ENCODE assay signal across 14 cellular contexts in the genomic region with DNA sequence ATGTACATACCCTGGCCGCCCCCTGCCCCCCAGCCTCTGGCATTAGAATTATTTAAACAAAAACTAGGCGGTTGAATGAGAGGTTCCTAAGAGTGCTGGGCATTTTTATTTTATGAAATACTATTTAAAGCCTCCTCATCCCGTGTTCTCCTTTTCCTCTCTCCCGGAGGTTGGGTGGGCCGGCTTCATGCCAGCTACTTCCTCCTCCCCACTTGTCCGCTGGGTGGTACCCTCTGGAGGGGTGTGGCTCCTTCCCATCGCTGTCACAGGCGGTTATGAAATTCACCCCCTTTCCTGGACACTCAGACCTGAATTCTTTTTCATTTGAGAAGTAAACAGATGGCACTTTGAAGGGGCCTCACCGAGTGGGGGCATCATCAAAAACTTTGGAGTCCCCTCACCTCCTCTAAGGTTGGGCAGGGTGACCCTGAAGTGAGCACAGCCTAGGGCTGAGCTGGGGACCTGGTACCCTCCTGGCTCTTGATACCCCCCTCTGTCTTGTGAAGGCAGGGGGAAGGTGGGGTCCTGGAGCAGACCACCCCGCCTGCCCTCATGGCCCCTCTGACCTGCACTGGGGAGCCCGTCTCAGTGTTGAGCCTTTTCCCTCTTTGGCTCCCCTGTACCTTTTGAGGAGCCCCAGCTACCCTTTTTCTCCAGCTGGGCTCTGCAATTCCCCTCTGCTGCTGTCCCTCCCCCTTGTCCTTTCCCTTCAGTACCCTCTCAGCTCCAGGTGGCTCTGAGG. TPM values are rescaled to one million over a fixed set of nuclear protein-coding genes. Genes with fewer than 3 reads are reported as not detected.
A peak's percentile ranks its signal among the peaks of the same experiment; 100 is the strongest.
DNase-seq lines count a peak whose midpoint lies in the region; ATAC-seq and TF ChIP-seq lines count a peak whose summit lies in the region.
"Had no signal": no experiment of that assay in that cellular context is flagged by ENCODE, and none has a peak within 500 bp of the region (broad histone marks: within the 10 kb centered on the region; RNA-seq: fewer than 3 reads in every experiment).

No MANE protein-coding gene starts in this region.

- H3K27me3 Mint-ChIP-seq in CD4-positive, alpha-beta T cell = peaks cover 11% of the 10 kb centered on the region
- peaks cover 11% of the 10 kb centered on the region for H3K27me3 Mint-ChIP-seq in nephron progenitor cell (ENCODE audit: low read depth, poor library complexity)

- BruUV-seq in A673 (replicated peaks; lab: Mats Ljungman, UMichigan) = no TSS peak

- WGBS in neuronal stem cell (ENCODE audit: extremely low coverage in 2 of 2, insufficient read length in 2 of 2, insufficient replicate concordance in 1 of 2), 2 donors = no CpG with 5 or more reads among the region's 11 CpGs

- H3K27ac Mint-ChIP-seq in CD4-positive, alpha-beta T cell = peak overlapping the region; percentile 55
- H3K27ac Mint-ChIP-seq in nephron progenitor cell = peak overlapping the region; percentile 45

- H4K91ac ChIP-seq in neuronal stem cell (ENCODE audit: low read depth, low read length, poor library complexity) = no peak overlapping the region

- no peak overlapping the region for H2BK5ac ChIP-seq in neuronal stem cell (ENCODE audit: low read length)

- no peak overlapping the region for H3K4me2 ChIP-seq in neuronal stem cell (ENCODE audit: insufficient read depth, low read length, poor library complexity, severe bottlenecking)

- no peak overlapping the region for H4K8ac ChIP-seq in neuronal stem cell (ENCODE audit: low read depth, low read length)

- no peak overlapping the region for H2BK120ac ChIP-seq in neuronal stem cell (ENCODE audit: low read depth, low read length)

- DNase-seq in CD4-positive, alpha-beta T cell = no peak
- DNase-seq in NOMO-1 (lab: John Stamatoyannopoulos, UW; ENCODE audit: unreplicated experiment in 2 of 2) (peak; percentile 11 to 32), epithelial cell of prostate (ENCODE audit: low read depth, low spot score) (no peak), nephron progenitor cell (no peak), neuronal stem cell (ENCODE audit: low spot score) (no peak), NCI-H748 (lab: John Stamatoyannopoulos, UW; ENCODE audit: unreplicated experiment) (no peak), A673 (ENCODE audit: low spot score) (no peak), HuH-7.5 (ENCODE audit: low spot score) (no peak)
- DNase-seq: BE2C; NCI-H1930; stimulated activated CD4-positive, alpha-beta T cell treated with anti-CD3 and anti-CD28 coated beads, Interleukin-2, amount 100 ng/mL, for 48 hours had no signal

- peak overlapping the region in 1 of 2 donors; percentile 15 for H3K4me3 ChIP-seq in neuronal stem cell (ENCODE audit: low read length in 2 of 2)
- H3K4me3 ChIP-seq in A673 (ENCODE audit: low read depth, low read length, poor library complexity, severe bottlenecking) = no peak overlapping the region
- H3K4me3 ChIP-seq: adrenal gland, SK-N-MC had no signal

- POLR2A ChIA-PET in CD4-positive, alpha-beta T cell (lab: Charles Lee) = interaction anchor here (1.3 kb wide), 1 partner anchor 71 kb away, joined by 4 read pairs; no protein-coding TSS in a partner anchor
- POLR2A ChIA-PET in A673 (lab: Charles Lee; ENCODE audit: low non-redundant PET) = no interaction called here

- no peaks in the 10 kb centered on the region for H3K36me3 Mint-ChIP-seq in CD4-positive, alpha-beta T cell (ENCODE audit: low read depth)
- peaks cover 42% of the 10 kb centered on the region for H3K36me3 Mint-ChIP-seq in nephron progenitor cell (ENCODE audit: low read depth)

- H2AFZ ChIP-seq in neuronal stem cell (ENCODE audit: low read length) = no peak overlapping the region

- H2AK5ac ChIP-seq in neuronal stem cell (ENCODE audit: low read depth, low read length) = no peak overlapping the region

- H2BK15ac ChIP-seq in neuronal stem cell (ENCODE audit: low read length) = no peak overlapping the region

- no peaks in the 10 kb centered on the region for H3K27me3 ChIP-seq in CD4-positive, alpha-beta T cell (ENCODE audit: control insufficient read depth, insufficient read depth, low read length)
- H3K27me3 ChIP-seq in neuronal stem cell (ENCODE audit: control insufficient read depth in 3 of 3, insufficient read depth in 3 of 3, low read depth in 1 of 3, low read length in 3 of 3) = no peaks in the 10 kb centered on the region
- H3K27me3 ChIP-seq in A673 (replicated peaks; ENCODE audit: insufficient read depth, low read depth, low read length, poor library complexity) = no peaks in the 10 kb centered on the region
- H3K27me3 ChIP-seq: adrenal gland, BE2C had no signal

- ATAC-seq in CD4-positive, alpha-beta T cell (ENCODE audit: poor library complexity) = no peak

- H3K9me3 ChIP-seq in CD4-positive, alpha-beta T cell (ENCODE audit: control insufficient read depth, low read length) = no peaks in the 10 kb centered on the region
- H3K9me3 ChIP-seq in neuronal stem cell (replicated peaks in 1 of 2; ENCODE audit: control insufficient read depth in 2 of 2, insufficient read depth in 1 of 2, low read depth in 1 of 2, low read length in 2 of 2) (peaks cover 1 to 4% of the 10 kb centered on the region in 2 donors), A673 (ENCODE audit: low read depth, low read length, poor library complexity, severe bottlenecking) (no peaks in the 10 kb centered on the region)
- H3K9me3 ChIP-seq: adrenal gland, BE2C had no signal

- intact Hi-C loops in CD4-positive, alpha-beta T cell (cut with DNase I, micrococcal nuclease) = loop anchor here in 1 of 2 experiments (10.0 kb wide), 1 partner anchor 141 kb away; a partner anchor contains a TSS
- intact Hi-C loops in A673 (cut with micrococcal nuclease; ENCODE audit: unreplicated experiment) = loop anchor here (10.0 kb wide), 1 partner anchor 261 kb away; no protein-coding TSS in a partner anchor

- no peak overlapping the region for H2BK12ac ChIP-seq in neuronal stem cell (ENCODE audit: low read length)

- H3K4me1 Mint-ChIP-seq in CD4-positive, alpha-beta T cell (ENCODE audit: low read depth) = peaks cover 12% of the 10 kb centered on the region
- H3K4me1 Mint-ChIP-seq in nephron progenitor cell = peaks cover 19% of the 10 kb centered on the region

- peaks cover 11% of the 10 kb centered on the region for H3K79me1 ChIP-seq in neuronal stem cell (ENCODE audit: low read depth, low read length)

- H3K4me1 ChIP-seq in neuronal stem cell (ENCODE audit: control insufficient read depth in 2 of 2, insufficient read depth in 1 of 2, low read depth in 1 of 2, low read length in 2 of 2) (peaks cover 0 to 7% of the 10 kb centered on the region in 2 donors), A673 (ENCODE audit: insufficient read depth, low read length, poor library complexity, severe bottlenecking) (peaks cover 8% of the 10 kb centered on the region)
- H3K4me1 ChIP-seq: BE2C had no signal

- H3K36me3 ChIP-seq in neuronal stem cell (replicated peaks in 1 of 2; ENCODE audit: control insufficient read depth in 2 of 2, insufficient read depth in 2 of 2, low read length in 2 of 2) (peaks cover 29 to 59% of the 10 kb centered on the region in 2 donors), A673 (ENCODE audit: insufficient read depth, low read length, poor library complexity, severe bottlenecking) (peaks cover 8% of the 10 kb centered on the region)
- H3K36me3 ChIP-seq: BE2C had no signal

- no peak overlapping the region for H3K4ac ChIP-seq in neuronal stem cell (ENCODE audit: low read length)

- no peak overlapping the region for H3K27ac ChIP-seq in CD4-positive, alpha-beta T cell (ENCODE audit: low read depth, low read length)
- H3K27ac ChIP-seq in epithelial cell of prostate = peak overlapping the region; percentile 99
- no peak overlapping the region for H3K27ac ChIP-seq in neuronal stem cell (replicated peaks; ENCODE audit: low read length)
- H3K27ac ChIP-seq in A673 (ENCODE audit: low read depth, low read length, poor library complexity, severe bottlenecking) = no peak overlapping the region
- H3K27ac ChIP-seq: SK-N-MC had no signal

- H3K9me3 Mint-ChIP-seq in CD4-positive, alpha-beta T cell = no peaks in the 10 kb centered on the region
- peaks cover 2% of the 10 kb centered on the region for H3K9me3 Mint-ChIP-seq in nephron progenitor cell

- no peak overlapping the region for H3K18ac ChIP-seq in neuronal stem cell (ENCODE audit: low read length)

- TF ChIP-seq CTCF in CD4-positive, alpha-beta T cell (IDR thresholded peaks at IDR 0.05) = no peak
- TF ChIP-seq CTCF in nephron progenitor cell (IDR thresholded peaks at IDR 0.05) (no peak), A673 (conservative IDR thresholded peaks at IDR 0.05; ENCODE audit: low read depth, low read length) (no peak)

- H3K4me3 Mint-ChIP-seq in CD4-positive, alpha-beta T cell = no peak overlapping the region
- no peak overlapping the region for H3K4me3 Mint-ChIP-seq in nephron progenitor cell

- CTCF ChIA-PET in CD4-positive, alpha-beta T cell (lab: Charles Lee) = no interaction called here
- CTCF ChIA-PET in A673 (lab: Charles Lee) = no interaction called here

- no peak overlapping the region for H3K14ac ChIP-seq in neuronal stem cell (ENCODE audit: low read length)

- no peak overlapping the region for H3K9ac ChIP-seq in neuronal stem cell (ENCODE audit: low read depth, low read length, poor library complexity)

- no peak overlapping the region for H3K23ac ChIP-seq in neuronal stem cell (ENCODE audit: low read depth, low read length, poor library complexity)

RNA-seq across cellular contexts. Expression of a gene that starts 7.6 kb away (rescaled TPM):
- total RNA-seq in CD4-positive, alpha-beta T cell = 10 to 100 TPM; 98.3 to 98.6 TPM
- polyA plus RNA-seq in neuronal stem cell (2013, experiment 1 of 2) = 54.0 TPM
- polyA plus RNA-seq in neuronal stem cell (2013, experiment 2 of 2) = 53.5 TPM
- total RNA-seq in A673 (2021) = 30.4 and 33.6 TPM in 2 replicates

RNA-seq across cellular contexts. Expression of a gene that starts 11.5 kb away (rescaled TPM):
- under 1 TPM; 0.22 TPM for total RNA-seq in CD4-positive, alpha-beta T cell
- polyA plus RNA-seq in neuronal stem cell (2013, experiment 1 of 2) = 0.01 TPM
- polyA plus RNA-seq in neuronal stem cell (2013, experiment 2 of 2) = 0.01 TPM
- total RNA-seq in A673 (2021) = 0.07 TPM in 1 of 2 replicates, not detected in the other
- total RNA-seq: adrenal gland had no signal
- polyA plus RNA-seq: fibroblast of lung had no signal

Comparison
In these comparisons a context has a peak if more than half of its experiments do, and no peak if none do; other contexts are left out.
1. DNase-seq: peak in NOMO-1 (2 of 2); none in CD4-positive, alpha-beta T cell (0 of 10), epithelial cell of prostate (single experiment), nephron progenitor cell (single experiment), neuronal stem cell (single experiment), NCI-H748 (single experiment), A673 (single experiment) and HuH-7.5 (single experiment).